1 cellular context compared by ENCODE assay signal in genomic region chr2:69642709-69643601, GRCh38.
TF ChIP-seq lines count a peak whose summit lies in the region.

No MANE protein-coding gene starts in this region.

TF ChIP-seq in GM12878, 131 proteins besides CTCF, POLR2A, EP300 and RAD21 (continued from another document):
- TF ChIP-seq, protein P1, sequence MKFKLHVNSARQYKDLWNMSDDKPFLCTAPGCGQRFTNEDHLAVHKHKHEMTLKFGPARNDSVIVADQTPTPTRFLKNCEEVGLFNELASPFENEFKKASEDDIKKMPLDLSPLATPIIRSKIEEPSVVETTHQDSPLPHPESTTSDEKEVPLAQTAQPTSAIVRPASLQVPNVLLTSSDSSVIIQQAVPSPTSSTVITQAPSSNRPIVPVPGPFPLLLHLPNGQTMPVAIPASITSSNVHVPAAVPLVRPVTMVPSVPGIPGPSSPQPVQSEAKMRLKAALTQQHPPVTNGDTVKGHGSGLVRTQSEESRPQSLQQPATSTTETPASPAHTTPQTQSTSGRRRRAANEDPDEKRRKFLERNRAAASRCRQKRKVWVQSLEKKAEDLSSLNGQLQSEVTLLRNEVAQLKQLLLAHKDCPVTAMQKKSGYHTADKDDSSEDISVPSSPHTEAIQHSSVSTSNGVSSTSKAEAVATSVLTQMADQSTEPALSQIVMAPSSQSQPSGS (IDR thresholded peaks at IDR 0.05; ENCODE audit: low read length): 0 out of 2 replicates have a peak, but pooled peaks have one; percentile 24
- TF ChIP-seq SMC3 (IDR thresholded peaks at IDR 0.05; ENCODE audit: borderline replicate concordance, low read length) (no peak), ZNF384 (IDR thresholded peaks at IDR 0.05; ENCODE audit: borderline replicate concordance, low read depth, low read length) (0 out of 2 replicates have a peak, but pooled peaks have one; percentile 19), MTA3 (IDR thresholded peaks at IDR 0.05; ENCODE audit: borderline replicate concordance, low read length) (0 out of 2 replicates have a peak, but pooled peaks have one; percentile 45), CHD2 (IDR thresholded peaks at IDR 0.05; ENCODE audit: borderline replicate concordance, low read depth, low read length) (0 out of 2 replicates have a peak, but pooled peaks have one; percentile 13), STAT3 (IDR thresholded peaks at IDR 0.05; ENCODE audit: low read depth, low read length) (no peak), FOXM1 (IDR thresholded peaks at IDR 0.05; ENCODE audit: low read depth, low read length) (0 out of 2 replicates have a peak, but pooled peaks have one; percentile 36), CHD1 (IDR thresholded peaks at IDR 0.05; ENCODE audit: low read depth, low read length) (0 out of 2 replicates have a peak, but pooled peaks have one; percentile 27)
- TF ChIP-seq, protein P2, sequence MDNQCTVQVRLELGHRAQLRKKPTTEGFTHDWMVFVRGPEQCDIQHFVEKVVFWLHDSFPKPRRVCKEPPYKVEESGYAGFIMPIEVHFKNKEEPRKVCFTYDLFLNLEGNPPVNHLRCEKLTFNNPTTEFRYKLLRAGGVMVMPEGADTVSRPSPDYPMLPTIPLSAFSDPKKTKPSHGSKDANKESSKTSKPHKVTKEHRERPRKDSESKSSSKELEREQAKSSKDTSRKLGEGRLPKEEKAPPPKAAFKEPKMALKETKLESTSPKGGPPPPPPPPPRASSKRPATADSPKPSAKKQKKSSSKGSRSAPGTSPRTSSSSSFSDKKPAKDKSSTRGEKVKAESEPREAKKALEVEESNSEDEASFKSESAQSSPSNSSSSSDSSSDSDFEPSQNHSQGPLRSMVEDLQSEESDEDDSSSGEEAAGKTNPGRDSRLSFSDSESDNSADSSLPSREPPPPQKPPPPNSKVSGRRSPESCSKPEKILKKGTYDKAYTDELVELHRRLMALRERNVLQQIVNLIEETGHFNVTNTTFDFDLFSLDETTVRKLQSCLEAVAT (IDR thresholded peaks at IDR 0.05): peak; percentile 43
